In the genomic region with DNA sequence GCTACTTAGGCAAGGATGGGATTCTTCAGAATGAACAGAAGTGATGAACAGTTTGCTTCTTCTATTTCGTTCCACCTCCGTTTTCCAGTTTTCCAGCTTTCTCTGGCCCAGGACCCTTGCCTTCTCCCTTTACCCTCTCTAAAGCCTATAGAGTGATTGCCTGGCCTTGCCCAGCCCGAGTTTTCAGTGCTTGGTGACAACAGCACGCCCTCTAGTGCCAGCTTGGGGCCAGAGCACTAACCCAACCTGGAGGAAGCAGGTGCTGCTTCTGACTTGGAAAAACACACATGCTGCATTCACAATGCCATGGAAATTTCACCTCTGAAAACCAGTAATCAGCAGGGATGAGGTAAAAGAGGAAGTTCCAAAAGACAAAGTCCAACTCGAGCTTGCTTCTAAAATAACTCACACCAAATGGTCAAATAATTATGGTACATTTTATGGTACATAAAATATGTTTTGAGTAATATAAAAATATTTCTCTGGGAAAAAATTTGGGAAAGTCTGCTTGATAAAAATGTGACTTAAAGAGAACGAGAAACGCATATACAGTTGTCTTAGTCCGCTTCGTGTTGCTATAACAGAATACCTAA, we compare ENCODE assay signal across 8 cellular contexts. TPM values are rescaled to one million over a fixed set of nuclear protein-coding genes. Genes with fewer than 3 reads are reported as not detected.
DNase-seq lines count a peak whose midpoint lies in the region; ATAC-seq and TF ChIP-seq lines count a peak whose summit lies in the region.

No MANE protein-coding gene starts in this region.

- ATAC-seq in Panc1 (peak; percentile 96), GM21528 (IDR thresholded peaks at IDR 0.05; ENCODE audit: low FRiP score, unreplicated experiment) (no peak)

- H3K4me1 ChIP-seq in Karpas-422 (ENCODE audit: low read length) = no peaks in the 10 kb centered on the region
- no peaks in the 10 kb centered on the region for H3K4me1 ChIP-seq in Panc1 (ENCODE audit: control insufficient read depth, insufficient read depth, low read length)

- H3K27me3 ChIP-seq in Karpas-422 (ENCODE audit: low read length) = no peaks in the 10 kb centered on the region
- no peaks in the 10 kb centered on the region for H3K27me3 ChIP-seq in Panc1 (ENCODE audit: control insufficient read depth, insufficient read depth, low read length)

- H3K27ac ChIP-seq in Karpas-422 (ENCODE audit: low read length) = no peak overlapping the region
- no peak overlapping the region for H3K27ac ChIP-seq in Panc1 (ENCODE audit: low read length)

- peaks cover 20% of the 10 kb centered on the region for H3K4me1 Mint-ChIP-seq in nephron

- H2AFZ ChIP-seq in Karpas-422 (ENCODE audit: low read length) = no peak overlapping the region

- H3K4me2 ChIP-seq in Karpas-422 (ENCODE audit: low read depth, low read length, poor library complexity, severe bottlenecking) = no peak overlapping the region

- BruUV-seq in Panc1 (replicated peaks; lab: Mats Ljungman, UMichigan) = no TSS peak

- in situ Hi-C loops in Panc1 (cut with HindIII; ENCODE audit: low pct_unique_long_range_greater_than_20kb, low sequenced_read_pairs) = loop anchor here (25.0 kb wide), 1 partner anchor 103 kb away; no protein-coding TSS in a partner anchor

- H3K9me2 ChIP-seq in Karpas-422 (replicated peaks; ENCODE audit: insufficient read depth, low read length) = no peaks in the 10 kb centered on the region

- no peaks in the 10 kb centered on the region for H3K36me3 ChIP-seq in Karpas-422 (ENCODE audit: insufficient read depth, low read length)
- H3K36me3 ChIP-seq in Panc1 (ENCODE audit: control insufficient read depth, insufficient read depth, low read length) = no peaks in the 10 kb centered on the region

- H3K9ac ChIP-seq in Karpas-422 (ENCODE audit: low read length) = no peak overlapping the region

- DNase-seq in GM03348 (ENCODE audit: low spot score) = peak; percentile 85
- DNase-seq in Karpas-422 = peak; percentile 89
- peak; percentile 71 for DNase-seq in Panc1 (ENCODE audit: low read depth, low spot score)
- DNase-seq in activated T-cell treated with anti-CD3 and anti-CD28 coated beads, Interleukin-2, amount 50 U/mL, for 1 hour = peak; percentile 77
- peak; percentile 50 for DNase-seq in fibroblast of gingiva (ENCODE audit: low read depth)
- DNase-seq in stimulated activated naive CD4-positive, alpha-beta T cell treated with Interleukin-2 at 50 U/mL for 16 hours (lab: John Stamatoyannopoulos, UW) = peak; percentile 63

- H3K4me3 Mint-ChIP-seq in nephron = no peak overlapping the region

- POLR2A ChIA-PET in Panc1 (lab: Charles Lee) = interaction anchor here (0.6 kb wide), 1 partner anchor 129 kb away, joined by 9 read pairs; no protein-coding TSS in a partner anchor

- H3K9me3 Mint-ChIP-seq in nephron = no peaks in the 10 kb centered on the region

- peaks cover 21% of the 10 kb centered on the region for H3K27me3 Mint-ChIP-seq in nephron (ENCODE audit: low read depth)

- H3K9me3 ChIP-seq in Karpas-422 (ENCODE audit: low read length) (no peaks in the 10 kb centered on the region), Panc1 (ENCODE audit: control insufficient read depth, insufficient read depth, low read depth, low read length) (no peaks in the 10 kb centered on the region)

- TF ChIP-seq CTCF in Panc1 (IDR thresholded peaks at IDR 0.05) (peak; percentile 97), nephron (IDR thresholded peaks at IDR 0.05; ENCODE audit: unreplicated experiment in 3 of 3) (peak; percentile 90 to 96 (median 95))

- no peaks in the 10 kb centered on the region for H3K36me3 Mint-ChIP-seq in nephron (ENCODE audit: low read depth)

- H4K20me1 ChIP-seq in Karpas-422 (ENCODE audit: insufficient read depth, low read depth, low read length) = no peaks in the 10 kb centered on the region

- no peak overlapping the region for H3K4me3 ChIP-seq in Karpas-422 (ENCODE audit: low read length)
- H3K4me3 ChIP-seq in Panc1 (ENCODE audit: low read depth in 2 of 2, low read length in 2 of 2) = no peak overlapping the region

- H3K79me2 ChIP-seq in Karpas-422 (ENCODE audit: low read length) = no peaks in the 10 kb centered on the region

- H3K27ac Mint-ChIP-seq in nephron = no peak overlapping the region

- CTCF ChIA-PET in Panc1 (lab: Charles Lee) = interaction anchor here (0.9 to 2.5 kb wide), 4 partner anchors 85 to 126 kb away, joined by 3 to 11 read pairs (median 6); partner anchors contain the start of gene LGR6

- intact Hi-C loops in Panc1 (cut with micrococcal nuclease; ENCODE audit: unreplicated experiment) = loop anchor here (1.0 to 2.0 kb wide), 2 partner anchors 125 to 131 kb away; no protein-coding TSS in a partner anchor

RNA-seq across cellular contexts. Expression of gene UBE2T, which starts 26.1 kb away (rescaled TPM):
- 55.2 and 79.9 TPM in 2 replicates for total RNA-seq in Karpas-422 (2014; rRNA removed; shearing (Covaris generic); ENCODE audit: low replicate concordance)
- total RNA-seq in Panc1 (2021; ENCODE audit: unreplicated experiment) = 67.8 TPM
- 36.8 TPM for polyA plus RNA-seq in Panc1 (2012; ENCODE audit: insufficient read length)

RNA-seq across cellular contexts. Expression of gene PPP1R12B, which starts 32.8 kb away (rescaled TPM):
- total RNA-seq in Karpas-422 (2014; rRNA removed; shearing (Covaris generic); ENCODE audit: low replicate concordance) = 8.4 and 9.0 TPM in 2 replicates
- total RNA-seq in Panc1 (2021; ENCODE audit: unreplicated experiment) = 13.1 TPM
- polyA plus RNA-seq in Panc1 (2012; ENCODE audit: insufficient read length) = 2.1 TPM
